19 cellular contexts compared by ENCODE assay signal in genomic region chr6:713351-713750, GRCh38. TPM values are rescaled to one million over a fixed set of nuclear protein-coding genes. Genes with fewer than 3 reads are reported as not detected.
"Had no signal": no experiment of that assay in that cellular context is flagged by ENCODE, and none has a peak within 500 bp of the region (broad histone marks: within the 10 kb centered on the region; RNA-seq: fewer than 3 reads in every experiment).

No MANE protein-coding gene starts in this region.

- H3K36me3 Mint-ChIP-seq: activated naive CD8-positive, alpha-beta T cell treated with anti-CD3 and anti-CD28 coated beads for 36 hours had no signal

- H3K27me3 Mint-ChIP-seq: activated naive CD8-positive, alpha-beta T cell treated with anti-CD3 and anti-CD28 coated beads for 36 hours had no signal

- DNase-seq: activated CD4-positive, alpha-beta T cell treated with anti-CD3 and anti-CD28 coated beads, Interleukin-2, amount 50 U/mL, for 48 hours; activated CD8-positive, alpha-beta memory T cell treated with anti-CD3 and anti-CD28 coated beads, Interleukin-2, amount 50 U/mL, for 48 hours; activated naive CD4-positive, alpha-beta T cell treated with Interleukin-2 at 50 U/mL for 16 hours; activated naive CD8-positive, alpha-beta T cell treated with anti-CD3 and anti-CD28 coated beads for 36 hours; activated T-cell treated with anti-CD3 and anti-CD28 coated beads, Interleukin-2, amount 50 U/mL, for 4 hours; central memory CD4-positive, alpha-beta T cell; effector memory CD4-positive, alpha-beta T cell; heart right ventricle; mesenchymal stem cell; occipital lobe; posterior cingulate gyrus; stimulated activated CD4-positive, alpha-beta T cell treated with anti-CD3 and anti-CD28 coated beads, Interleukin-2, amount 100 ng/mL, for 48 hours; stimulated activated CD8-positive, alpha-beta memory T cell treated with anti-CD3 and anti-CD28 coated beads, Interleukin-4, amount 100 ng/mL, for 48 hours; stimulated activated naive CD4-positive, alpha-beta T cell; upper lobe of right lung; WERI-Rb-1 had no signal

- H3K27ac Mint-ChIP-seq: activated naive CD8-positive, alpha-beta T cell treated with anti-CD3 and anti-CD28 coated beads for 36 hours had no signal

- ATAC-seq: activated T-cell treated with anti-CD3 and anti-CD28 coated beads, Interleukin-2, amount 50 U/mL, for 4 hours; gastroesophageal sphincter; heart right ventricle; sciatic nerve; upper lobe of right lung had no signal

- H3K4me3 Mint-ChIP-seq: activated naive CD8-positive, alpha-beta T cell treated with anti-CD3 and anti-CD28 coated beads for 36 hours; activated T-cell treated with anti-CD3 and anti-CD28 coated beads, Interleukin-2, amount 50 U/mL, for 4 hours had no signal

- H3K9me3 Mint-ChIP-seq: activated naive CD8-positive, alpha-beta T cell treated with anti-CD3 and anti-CD28 coated beads for 36 hours; activated T-cell treated with anti-CD3 and anti-CD28 coated beads, Interleukin-2, amount 50 U/mL, for 4 hours had no signal

RNA-seq across cellular contexts. Expression of gene HUS1B, which starts 56.5 kb away (rescaled TPM):
- total RNA-seq: myocyte had no signal
